8 cellular contexts compared by ENCODE assay signal in the genomic region with DNA sequence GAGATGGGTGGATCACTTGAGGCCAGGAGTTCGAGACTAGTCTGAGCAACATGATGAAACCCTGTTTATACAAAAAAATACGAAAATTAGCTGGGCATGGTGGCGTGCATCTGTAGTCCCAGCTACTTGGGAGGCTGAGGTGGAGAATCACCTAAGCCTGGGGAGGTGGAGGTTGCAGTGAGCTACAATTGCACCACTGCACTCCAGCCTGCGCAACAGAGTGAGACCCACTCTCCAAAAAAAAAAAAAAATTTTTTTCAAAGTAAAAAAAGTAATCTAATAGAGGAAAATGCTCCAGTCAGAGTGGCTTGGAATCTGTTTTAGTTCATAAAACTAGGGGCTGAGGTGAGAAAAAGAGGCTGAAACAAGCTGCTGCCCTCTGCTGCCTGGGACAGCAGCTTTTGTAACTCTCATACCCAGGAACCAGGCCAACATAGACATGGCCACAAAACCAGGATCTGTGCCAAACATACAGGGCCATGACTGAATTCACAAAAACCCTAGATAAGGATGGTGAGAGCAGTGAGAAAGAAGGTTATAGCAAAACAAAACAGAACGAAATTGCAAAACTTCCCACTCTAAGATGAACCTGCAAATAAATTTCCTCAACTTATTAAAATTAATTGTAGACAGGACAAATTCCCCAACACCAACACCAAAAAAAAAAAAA. TPM values are rescaled to one million over a fixed set of nuclear protein-coding genes. Genes with fewer than 3 reads are reported as not detected.
DNase-seq lines count a peak whose midpoint lies in the region; FAIRE-seq and TF ChIP-seq lines count a peak whose summit lies in the region.
"Had no signal": no experiment of that assay in that cellular context is flagged by ENCODE, and none has a peak within 500 bp of the region (broad histone marks: within the 10 kb centered on the region; RNA-seq: fewer than 3 reads in every experiment).

No MANE protein-coding gene starts in this region.

- peak; percentile 77 for DNase-seq in H54 (ENCODE audit: insufficient read length, low spot score)
- peak; percentile 61 for DNase-seq in RKO (ENCODE audit: low spot score)
- peak; percentile 92 for DNase-seq in fibroblast of peridontal ligament (ENCODE audit: extremely low read depth)
- DNase-seq in skeletal muscle cell (ENCODE audit: low read depth), result peak; percentile 78
- DNase-seq in activated T-helper 1 cell treated with anti-CD3 and anti-CD28 coated beads, Interleukin-12 subunit alpha, Interleukin-12 subunit beta, Interleukin-2, Interleukin-4 antibody, amounts not matched to agents 30 ng/mL and 10 ng/mL and 1 ng/mL, durations not matched to agents 14 hours and 24 hours and 36 hours (ENCODE audit: low spot score), result no peak
- DNase-seq in stimulated activated CD4-positive, alpha-beta T cell treated with anti-CD3 and anti-CD28 coated beads, Interleukin-2, amount 100 ng/mL, for 48 hours, result no peak
- DNase-seq in stimulated activated CD4-positive, alpha-beta T cell treated with anti-CD3 and anti-CD28 coated beads, Interleukin-15, amount 100 ng/mL, for 24 hours, result no peak
- DNase-seq: naive B cell had no signal

- H3K27me3 Mint-ChIP-seq in activated T-helper 1 cell treated with anti-CD3 and anti-CD28 coated beads, Interleukin-12 subunit alpha, Interleukin-12 subunit beta, Interleukin-2, Interleukin-4 antibody, amounts not matched to agents 30 ng/mL and 10 ng/mL and 1 ng/mL, durations not matched to agents 14 hours and 24 hours and 36 hours (ENCODE audit: insufficient read depth), result peaks cover 2% of the 10 kb centered on the region

- no peaks in the 10 kb centered on the region for H3K9me3 Mint-ChIP-seq in activated T-helper 1 cell treated with anti-CD3 and anti-CD28 coated beads, Interleukin-12 subunit alpha, Interleukin-12 subunit beta, Interleukin-2, Interleukin-4 antibody, amounts not matched to agents 30 ng/mL and 10 ng/mL and 1 ng/mL, durations not matched to agents 14 hours and 24 hours and 36 hours

- H3K36me3 Mint-ChIP-seq in activated T-helper 1 cell treated with anti-CD3 and anti-CD28 coated beads, Interleukin-12 subunit alpha, Interleukin-12 subunit beta, Interleukin-2, Interleukin-4 antibody, amounts not matched to agents 30 ng/mL and 10 ng/mL and 1 ng/mL, durations not matched to agents 14 hours and 24 hours and 36 hours (ENCODE audit: low read depth), result no peaks in the 10 kb centered on the region

- H3K4me1 Mint-ChIP-seq in activated T-helper 1 cell treated with anti-CD3 and anti-CD28 coated beads, Interleukin-12 subunit alpha, Interleukin-12 subunit beta, Interleukin-2, Interleukin-4 antibody, amounts not matched to agents 30 ng/mL and 10 ng/mL and 1 ng/mL, durations not matched to agents 14 hours and 24 hours and 36 hours (ENCODE audit: low read depth), result no peaks in the 10 kb centered on the region
- H3K4me1 Mint-ChIP-seq: naive B cell had no signal

- H3K27ac Mint-ChIP-seq in activated T-helper 1 cell treated with anti-CD3 and anti-CD28 coated beads, Interleukin-12 subunit alpha, Interleukin-12 subunit beta, Interleukin-2, Interleukin-4 antibody, amounts not matched to agents 30 ng/mL and 10 ng/mL and 1 ng/mL, durations not matched to agents 14 hours and 24 hours and 36 hours, result no peak overlapping the region
- H3K27ac Mint-ChIP-seq: naive B cell had no signal

- FAIRE-seq in H54 (lab: Jason Lieb, UNC), result peak; percentile 96

- TF ChIP-seq POLR2A in H54 (IDR thresholded peaks at IDR 0.05; ENCODE audit: low read depth, low read length), result no peak

- intact Hi-C loops in activated T-helper 1 cell treated with anti-CD3 and anti-CD28 coated beads, Interleukin-12 subunit alpha, Interleukin-12 subunit beta, Interleukin-2, Interleukin-4 antibody, amounts not matched to agents 30 ng/mL and 10 ng/mL and 1 ng/mL, durations not matched to agents 14 hours and 24 hours and 36 hours (cut with micrococcal nuclease), result no loop called here

- H3K4me3 Mint-ChIP-seq in activated T-helper 1 cell treated with anti-CD3 and anti-CD28 coated beads, Interleukin-12 subunit alpha, Interleukin-12 subunit beta, Interleukin-2, Interleukin-4 antibody, amounts not matched to agents 30 ng/mL and 10 ng/mL and 1 ng/mL, durations not matched to agents 14 hours and 24 hours and 36 hours, result no peak overlapping the region
- H3K4me3 Mint-ChIP-seq: naive B cell had no signal

- no peak overlapping the region for H3K4me3 ChIP-seq in skeletal muscle cell (ENCODE audit: low read depth, low read length)

RNA-seq across cellular contexts. Expression of gene DCAF12, which starts 13.1 kb away (rescaled TPM):
- 49.7 and 52.8 TPM in 2 replicates for total RNA-seq in activated T-helper 1 cell treated with anti-CD3 and anti-CD28 coated beads, Interleukin-12 subunit alpha, Interleukin-12 subunit beta, Interleukin-2, Interleukin-4 antibody, amounts not matched to agents 30 ng/mL and 10 ng/mL and 1 ng/mL, durations not matched to agents 14 hours and 24 hours and 36 hours

RNA-seq across cellular contexts. Expression of gene UBAP1, which starts 39.2 kb away (rescaled TPM):
- total RNA-seq in activated T-helper 1 cell treated with anti-CD3 and anti-CD28 coated beads, Interleukin-12 subunit alpha, Interleukin-12 subunit beta, Interleukin-2, Interleukin-4 antibody, amounts not matched to agents 30 ng/mL and 10 ng/mL and 1 ng/mL, durations not matched to agents 14 hours and 24 hours and 36 hours, result 30.0 and 33.4 TPM in 2 replicates

Comparison
In these comparisons a context has a peak if more than half of its experiments do, and no peak if none do; other contexts are left out.
1. DNase-seq: peak in H54 (single experiment), RKO (single experiment), fibroblast of peridontal ligament (single experiment) and skeletal muscle cell (single experiment); none in activated T-helper 1 cell treated with anti-CD3 and anti-CD28 coated beads, Interleukin-12 subunit alpha, Interleukin-12 subunit beta, Interleukin-2, Interleukin-4 antibody, amounts not matched to agents 30 ng/mL and 10 ng/mL and 1 ng/mL, durations not matched to agents 14 hours and 24 hours and 36 hours (single experiment), stimulated activated CD4-positive, alpha-beta T cell treated with anti-CD3 and anti-CD28 coated beads, Interleukin-2, amount 100 ng/mL, for 48 hours (0 of 2) and stimulated activated CD4-positive, alpha-beta T cell treated with anti-CD3 and anti-CD28 coated beads, Interleukin-15, amount 100 ng/mL, for 24 hours (single experiment).